Comparison of ENCODE assay signal across 28 cellular contexts in genomic region chr14:69464379-69464778, GRCh38. TPM values are rescaled to one million over a fixed set of nuclear protein-coding genes. Genes with fewer than 3 reads are reported as not detected.
A peak's percentile ranks its signal among the peaks of the same experiment; 100 is the strongest.
DNase-seq lines count a peak whose midpoint lies in the region; ATAC-seq, FAIRE-seq and TF ChIP-seq lines count a peak whose summit lies in the region.
"Had no signal": no experiment of that assay in that cellular context is flagged by ENCODE, and none has a peak within 500 bp of the region (broad histone marks: within the 10 kb centered on the region; RNA-seq: fewer than 3 reads in every experiment).

No MANE protein-coding gene starts in this region.

- no peak overlapping the region for H3K14ac ChIP-seq in mesenchymal stem cell (ENCODE audit: low read length in 2 of 2)

- intact Hi-C loops in pancreas (cut with DNase I): no loop called here

- H3K4ac ChIP-seq in mesenchymal stem cell (ENCODE audit: low read depth in 1 of 2, low read length in 2 of 2): peak overlapping the region in 1 of 2 experiments; percentile 69

- peak overlapping the region; percentile 87 for H3K27ac ChIP-seq in ACC112 (ENCODE audit: low read depth, low read length)
- H3K27ac ChIP-seq in RWPE2 (ENCODE audit: poor library complexity, severe bottlenecking): peak overlapping the region; percentile 68
- H3K27ac ChIP-seq in mesenchymal stem cell (ENCODE audit: low read length, poor library complexity, severe bottlenecking): peak overlapping the region; percentile 93
- H3K27ac ChIP-seq in pancreas: no peak overlapping the region
- H3K27ac ChIP-seq: ascending aorta, dorsolateral prefrontal cortex, neural progenitor cell, SK-N-MC, uterus had no signal

- H3K36me3 ChIP-seq in ACC112 (ENCODE audit: insufficient read depth, low read length) (peaks cover 6% of the 10 kb centered on the region; the same call in 1 of the 2 replicates), RWPE2 (ENCODE audit: low read depth) (peaks cover 14% of the 10 kb centered on the region), mesenchymal stem cell (ENCODE audit: control insufficient read depth in 1 of 2, insufficient read depth in 2 of 2, low read depth in 1 of 2, low read length in 2 of 2) (peaks cover 3 to 27% of the 10 kb centered on the region in 2 experiments), pancreas (no peaks in the 10 kb centered on the region)
- H3K36me3 ChIP-seq: neural progenitor cell, uterus had no signal

- ATAC-seq in RWPE2 (ENCODE audit: low read depth) (no peak), pancreas (no peak), GM18505 (IDR thresholded peaks at IDR 0.05; ENCODE audit: unreplicated experiment) (no peak)
- ATAC-seq: left cardiac atrium, T-helper 17 cell had no signal

- H3K27me3 ChIP-seq in ACC112 (ENCODE audit: insufficient read depth, low read length) (no peaks in the 10 kb centered on the region), RWPE2 (ENCODE audit: insufficient read depth, poor library complexity, severe bottlenecking) (no peaks in the 10 kb centered on the region), mesenchymal stem cell (ENCODE audit: control insufficient read depth in 1 of 2, insufficient read depth in 1 of 2, low read length in 2 of 2) (no peaks in the 10 kb centered on the region), pancreas (no peaks in the 10 kb centered on the region)
- H3K27me3 ChIP-seq: ascending aorta, dorsolateral prefrontal cortex, neural progenitor cell, uterus had no signal

- peak overlapping the region; percentile 10 for H3K9ac ChIP-seq in mesenchymal stem cell (ENCODE audit: low read length)
- H3K9ac ChIP-seq: neural progenitor cell had no signal

- H2BK120ac ChIP-seq in mesenchymal stem cell (ENCODE audit: low read depth, low read length): no peak overlapping the region

- no peak overlapping the region for H2BK5ac ChIP-seq in mesenchymal stem cell (ENCODE audit: low read depth, low read length, poor library complexity, severe bottlenecking)

- no peak for FAIRE-seq in pancreas (lab: Jason Lieb, UNC)
- FAIRE-seq: GM18507 had no signal

- H4K91ac ChIP-seq in mesenchymal stem cell (ENCODE audit: low read length): no peak overlapping the region

- TF ChIP-seq POLR2A in GM18505 (IDR thresholded peaks at IDR 0.05; ENCODE audit: borderline replicate concordance, extremely low read depth, insufficient read depth, insufficient read length): no peak

- peaks cover 14% of the 10 kb centered on the region for H3K4me1 ChIP-seq in ACC112 (ENCODE audit: control insufficient read depth, insufficient read depth, low read length, unreplicated experiment)
- peaks cover 2% of the 10 kb centered on the region for H3K4me1 ChIP-seq in RWPE2 (ENCODE audit: insufficient read depth, poor library complexity, severe bottlenecking)
- no peaks in the 10 kb centered on the region for H3K4me1 ChIP-seq in mesenchymal stem cell (ENCODE audit: control insufficient read depth, insufficient read depth, low read depth, low read length)
- H3K4me1 ChIP-seq in pancreas: no peaks in the 10 kb centered on the region
- H3K4me1 ChIP-seq: ascending aorta, neural progenitor cell, uterus had no signal

- H4K8ac ChIP-seq in mesenchymal stem cell (ENCODE audit: low read length): no peak overlapping the region

- H2AFZ ChIP-seq in ACC112 (ENCODE audit: low read length, unreplicated experiment) (no peak overlapping the region), mesenchymal stem cell (ENCODE audit: low read depth, low read length) (peak overlapping the region; percentile 36)
- H2AFZ ChIP-seq: neural progenitor cell had no signal

- H2AK5ac ChIP-seq in mesenchymal stem cell (ENCODE audit: low read length, severe bottlenecking): no peak overlapping the region

- H3K79me2 ChIP-seq in ACC112 (ENCODE audit: control insufficient read depth, insufficient read depth, low read length, unreplicated experiment): no peaks in the 10 kb centered on the region

- H3K18ac ChIP-seq in mesenchymal stem cell (ENCODE audit: low read depth in 1 of 2, low read length in 2 of 2): no peak overlapping the region

- H2BK15ac ChIP-seq in mesenchymal stem cell (ENCODE audit: low read depth, poor library complexity, severe bottlenecking): no peak overlapping the region

- DNase-seq in RWPE2 (ENCODE audit: low spot score) (no peak), cardiac fibroblast (ENCODE audit: low read depth in 2 of 2) (peak; percentile 9 to 51), mesenchymal stem cell (peak; percentile 82), pancreas (no peak), anterior cingulate cortex (lab: John Stamatoyannopoulos, UW) (no peak), NCI-H2171 treated with DMSO at 0.1 percent for 48 hours (lab: John Stamatoyannopoulos, UW) (no peak)
- DNase-seq: activated effector memory CD4-positive, alpha-beta T cell treated with Interleukin-2 at 50 U/mL for 16 hours; activated T-cell treated with anti-CD3 and anti-CD28 coated beads for 4 hours; CD8-positive, alpha-beta memory T cell; dorsolateral prefrontal cortex; GF-D8; KG1; left cardiac atrium; mammary epithelial cell; NCI-H1417; NCI-H2081; NCI-H748 treated with DMSO at 0.1 percent for 48 hours; stimulated activated CD4-positive, alpha-beta T cell treated with anti-CD3 and anti-CD28 coated beads, Interleukin-15, amount 100 ng/mL, for 24 hours; stimulated activated naive CD4-positive, alpha-beta T cell treated with Interleukin-2 at 50 U/mL for 16 hours; T-helper 17 cell; uterus had no signal

- H2BK12ac ChIP-seq in mesenchymal stem cell (ENCODE audit: low read length in 2 of 2): no peak overlapping the region

- TF ChIP-seq CTCF in RWPE2 (IDR thresholded peaks at IDR 0.05; ENCODE audit: poor library complexity, severe bottlenecking) (no peak), cardiac fibroblast (IDR thresholded peaks at IDR 0.05; ENCODE audit: low read depth, low read length) (no peak), pancreas (IDR thresholded peaks at IDR 0.05) (no peak)

- peak overlapping the region; percentile 19 for H3K4me2 ChIP-seq in mesenchymal stem cell (ENCODE audit: low read length, poor library complexity, severe bottlenecking)
- H3K4me2 ChIP-seq: neural progenitor cell had no signal

- peaks cover 6% of the 10 kb centered on the region for H3K79me1 ChIP-seq in mesenchymal stem cell (replicated peaks; ENCODE audit: low read length, poor library complexity, severe bottlenecking)

- no peak overlapping the region for H3K23ac ChIP-seq in mesenchymal stem cell (ENCODE audit: low read length in 2 of 2)

- H3K4me3 ChIP-seq in ACC112 (ENCODE audit: low read depth, low read length): peak overlapping the region; percentile 30; the same call in 1 of the 2 replicates
- H3K4me3 ChIP-seq in RWPE2 (ENCODE audit: severe bottlenecking): no peak overlapping the region
- H3K4me3 ChIP-seq in cardiac fibroblast (replicated peaks in 1 of 2; ENCODE audit: low read depth in 2 of 2, low read length in 2 of 2): no peak overlapping the region
- H3K4me3 ChIP-seq in mesenchymal stem cell (ENCODE audit: insufficient read depth in 1 of 2, low read depth in 1 of 2, low read length in 2 of 2): no peak overlapping the region
- no peak overlapping the region for H3K4me3 ChIP-seq in pancreas
- H3K4me3 ChIP-seq: ascending aorta, dorsolateral prefrontal cortex, neural progenitor cell, SK-N-MC, uterus had no signal

- H3K9me3 ChIP-seq in RWPE2 (ENCODE audit: severe bottlenecking) (no peaks in the 10 kb centered on the region), mesenchymal stem cell (ENCODE audit: control insufficient read depth, low read length) (no peaks in the 10 kb centered on the region), pancreas (no peaks in the 10 kb centered on the region)
- H3K9me3 ChIP-seq: ascending aorta, uterus had no signal

RNA-seq across cellular contexts. Expression of gene PLEKHD1, which starts 20.1 kb away (rescaled TPM):
- 0.04 TPM for polyA plus RNA-seq in mesenchymal stem cell (2013, experiment 1 of 2)
- polyA plus RNA-seq in mesenchymal stem cell (2013, experiment 2 of 2): 0.01 TPM
- total RNA-seq in pancreas: under 1 TPM in 4 of 6 donors, not detected in 2; 0.03 to 0.12 (median 0.06) TPM
- under 1 TPM; 0.07 to 0.19 TPM for polyA plus RNA-seq in pancreas
- total RNA-seq: ascending aorta, mammary epithelial cell, RPMI7951 had no signal
- polyA plus RNA-seq: mammary epithelial cell had no signal

Comparison
In these comparisons a context has a peak if more than half of its experiments do, and no peak if none do; other contexts are left out.
1. H3K27ac ChIP-seq: peak in ACC112 (single experiment), RWPE2 (single experiment) and mesenchymal stem cell (single experiment); none in pancreas (0 of 4).
2. DNase-seq: peak in cardiac fibroblast (2 of 2) and mesenchymal stem cell (single experiment); none in RWPE2 (single experiment), pancreas (0 of 6), anterior cingulate cortex (0 of 58) and NCI-H2171 treated with DMSO at 0.1 percent for 48 hours (single experiment).